Comparison of ENCODE assay signal across 23 cellular contexts in the genomic region with DNA sequence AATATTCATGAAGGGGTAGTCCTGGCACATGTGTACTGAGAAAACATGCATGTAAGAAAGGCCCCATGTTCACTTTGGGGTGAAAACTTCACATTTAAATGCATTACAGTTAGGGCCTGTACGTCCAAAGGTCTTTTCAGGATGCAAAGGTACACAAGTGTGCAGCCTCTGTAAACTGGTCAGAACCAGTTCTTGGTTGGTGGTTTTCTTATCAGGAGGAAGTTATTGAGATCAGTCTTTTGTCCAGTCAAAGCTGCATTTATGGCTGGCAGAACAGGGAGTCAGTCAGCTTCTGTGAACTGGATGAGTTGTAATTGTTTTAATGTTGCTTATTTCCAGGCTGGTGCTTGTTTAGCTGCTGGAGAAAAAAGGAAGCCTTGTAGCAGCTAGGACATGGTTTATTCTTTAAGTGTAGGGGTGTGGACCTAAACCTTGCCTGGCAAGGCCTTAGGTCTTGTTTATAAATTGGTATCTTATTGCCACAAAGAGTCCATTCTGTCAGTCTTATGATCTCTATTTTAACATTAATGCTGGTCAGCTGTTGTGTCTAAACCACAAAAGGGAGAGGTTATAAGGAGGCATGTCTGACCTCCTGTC.
DNase-seq lines count a peak whose midpoint lies in the region; ATAC-seq and TF ChIP-seq lines count a peak whose summit lies in the region.
"Had no signal": no experiment of that assay in that cellular context is flagged by ENCODE, and none has a peak within 500 bp of the region (broad histone marks: within the 10 kb centered on the region; RNA-seq: fewer than 3 reads in every experiment).

No MANE protein-coding gene starts in this region.

- H3K36me3 Mint-ChIP-seq in Calu3 (ENCODE audit: insufficient read depth, unreplicated experiment) (no peaks in the 10 kb centered on the region), type B pancreatic cell (no peaks in the 10 kb centered on the region)
- H3K36me3 Mint-ChIP-seq: IgD-negative memory B cell had no signal

- H3K4me1 Mint-ChIP-seq in Calu3 (ENCODE audit: low read depth, unreplicated experiment) (peaks cover 5% of the 10 kb centered on the region), type B pancreatic cell (ENCODE audit: unreplicated experiment) (peaks cover 10% of the 10 kb centered on the region)
- H3K4me1 Mint-ChIP-seq: IgD-negative memory B cell had no signal

- H3K9me3 Mint-ChIP-seq in Calu3 (ENCODE audit: low read depth, unreplicated experiment), result peaks cover 4% of the 10 kb centered on the region
- H3K9me3 Mint-ChIP-seq in type B pancreatic cell, result peaks cover 9% of the 10 kb centered on the region

- H3K4me3 Mint-ChIP-seq in Calu3 (ENCODE audit: low read depth, unreplicated experiment) (no peak overlapping the region), type B pancreatic cell (no peak overlapping the region)
- H3K4me3 Mint-ChIP-seq: CD4-positive, alpha-beta T cell; IgD-negative memory B cell had no signal

- peak; percentile 2 for DNase-seq in Calu3
- DNase-seq in OCI-M1 (lab: John Stamatoyannopoulos, UW), result peak; percentile 77
- DNase-seq in foreskin melanocyte, result peak; percentile 90
- no peak for DNase-seq in type B pancreatic cell (ENCODE audit: extremely low spot score, unreplicated experiment)
- DNase-seq in Kasumi-1 (lab: John Stamatoyannopoulos, UW), result no peak
- DNase-seq in hypothalamus (lab: John Stamatoyannopoulos, UW), result no peak
- DNase-seq: Caco-2; CD4-positive, alpha-beta T cell; DMS153; DND-41; HCEC 1CT; NCI-H1105 treated with DMSO at 0.1 percent for 48 hours; NCI-H146; NCI-H1930; NCI-H2107; NCI-H446 treated with DMSO at 0.1 percent for 48 hours; NCI-H526; SHP77 treated with DMSO at 0.1 percent for 48 hours; SK-N-SH; SW 1271 had no signal

- TF ChIP-seq CTCF in Calu3 (IDR thresholded peaks at IDR 0.05; ENCODE audit: unreplicated experiment), result no peak
- no peak for TF ChIP-seq CTCF in type B pancreatic cell (conservative IDR thresholded peaks at IDR 0.05)

- CTCF ChIA-PET in Calu3 (lab: Charles Lee), result no interaction called here

- no peak for ATAC-seq in HG02798 (IDR thresholded peaks at IDR 0.05; ENCODE audit: poor library complexity, unreplicated experiment)
- ATAC-seq: Panc1 had no signal

- H3K27ac Mint-ChIP-seq in Calu3 (ENCODE audit: unreplicated experiment) (peak overlapping the region; percentile 48), type B pancreatic cell (peak overlapping the region; percentile 34)
- H3K27ac Mint-ChIP-seq: CD4-positive, alpha-beta T cell; IgD-negative memory B cell had no signal

- intact Hi-C loops in Calu3 (cut with micrococcal nuclease; ENCODE audit: unreplicated experiment), result no loop called here

- no TSS peak for BruUV-seq in Calu3 (replicated peaks; lab: Mats Ljungman, UMichigan)

- H3K27me3 Mint-ChIP-seq in Calu3 (ENCODE audit: unreplicated experiment) (no peaks in the 10 kb centered on the region), type B pancreatic cell (no peaks in the 10 kb centered on the region)
- H3K27me3 Mint-ChIP-seq: CD4-positive, alpha-beta T cell; IgD-negative memory B cell had no signal

Comparison
In these comparisons a context has a peak if more than half of its experiments do, and no peak if none do; other contexts are left out.
1. DNase-seq: peak in Calu3 (single experiment), OCI-M1 (single experiment) and foreskin melanocyte (single experiment); none in type B pancreatic cell (single experiment), Kasumi-1 (0 of 2) and hypothalamus (0 of 51).